Comparison of ENCODE assay signal across 1 cellular context in the genomic region with DNA sequence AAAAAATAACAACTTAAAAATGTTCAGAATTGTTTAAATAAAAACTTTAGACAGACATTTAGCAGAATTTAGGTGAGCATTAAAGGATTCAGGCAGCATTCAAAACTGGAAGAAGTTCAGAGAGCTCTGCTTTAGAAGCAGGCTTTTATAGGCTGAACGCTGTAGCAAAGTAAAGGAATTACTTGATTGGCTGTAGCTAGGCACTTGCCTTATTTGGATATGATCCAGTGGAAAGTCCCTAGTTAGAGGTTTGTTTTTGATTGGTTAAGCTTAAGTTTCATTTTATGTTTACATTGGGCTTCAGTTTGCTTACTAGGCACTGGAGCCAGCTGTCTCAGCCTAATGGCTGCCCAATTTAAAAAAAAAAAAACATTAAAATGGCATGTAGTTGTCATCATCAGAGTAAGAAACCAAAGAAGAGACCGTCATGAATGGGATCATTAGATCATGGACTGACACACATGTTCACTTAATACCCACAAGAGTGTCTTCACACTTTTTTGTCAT.
TF ChIP-seq lines count a peak whose summit lies in the region.

No MANE protein-coding gene starts in this region.

TF ChIP-seq in HepG2, 621 proteins besides CTCF, POLR2A, EP300 and RAD21 (continued from another document):
- TF ChIP-seq, protein P1, sequence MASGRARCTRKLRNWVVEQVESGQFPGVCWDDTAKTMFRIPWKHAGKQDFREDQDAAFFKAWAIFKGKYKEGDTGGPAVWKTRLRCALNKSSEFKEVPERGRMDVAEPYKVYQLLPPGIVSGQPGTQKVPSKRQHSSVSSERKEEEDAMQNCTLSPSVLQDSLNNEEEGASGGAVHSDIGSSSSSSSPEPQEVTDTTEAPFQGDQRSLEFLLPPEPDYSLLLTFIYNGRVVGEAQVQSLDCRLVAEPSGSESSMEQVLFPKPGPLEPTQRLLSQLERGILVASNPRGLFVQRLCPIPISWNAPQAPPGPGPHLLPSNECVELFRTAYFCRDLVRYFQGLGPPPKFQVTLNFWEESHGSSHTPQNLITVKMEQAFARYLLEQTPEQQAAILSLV (CRISPR knock-in tag; IDR thresholded peaks at IDR 0.05; ENCODE audit: borderline replicate concordance) = no peak
- TF ChIP-seq ZNF616 (CRISPR knock-in tag; IDR thresholded peaks at IDR 0.05; ENCODE audit: low read depth) (no peak), XBP1 (CRISPR knock-in tag; IDR thresholded peaks at IDR 0.05) (no peak), EHMT2 (IDR thresholded peaks at IDR 0.05; ENCODE audit: borderline replicate concordance, low read depth, low read length) (peak; percentile 76), ATRX (CRISPR knock-in tag; IDR thresholded peaks at IDR 0.05; ENCODE audit: borderline replicate concordance) (no peak), HES4 (CRISPR knock-in tag; IDR thresholded peaks at IDR 0.05; ENCODE audit: borderline replicate concordance) (no peak), TEAD2 (CRISPR knock-in tag; IDR thresholded peaks at IDR 0.05) (no peak), ZNF264 (CRISPR knock-in tag; IDR thresholded peaks at IDR 0.05) (no peak), ZFYVE20 (CRISPR knock-in tag; IDR thresholded peaks at IDR 0.05; ENCODE audit: borderline replicate concordance, low read depth) (no peak), CC2D1A (CRISPR knock-in tag; IDR thresholded peaks at IDR 0.05) (peak; percentile 90; the same call in 1 of the 2 replicates), ZBTB21 (CRISPR knock-in tag; IDR thresholded peaks at IDR 0.05) (no peak), ZNF839 (CRISPR knock-in tag; IDR thresholded peaks at IDR 0.05; ENCODE audit: borderline replicate concordance) (no peak), DPF2 (CRISPR knock-in tag; IDR thresholded peaks at IDR 0.05; ENCODE audit: borderline replicate concordance, low read depth) (no peak), SOX6 (IDR thresholded peaks at IDR 0.05) (no peak), SOX6 (CRISPR knock-in tag; IDR thresholded peaks at IDR 0.05) (no peak), ONECUT2 (CRISPR knock-in tag; IDR thresholded peaks at IDR 0.05) (no peak), ZNF549 (CRISPR knock-in tag; IDR thresholded peaks at IDR 0.05) (no peak), SP140L (CRISPR knock-in tag; IDR thresholded peaks at IDR 0.05; ENCODE audit: borderline replicate concordance) (no peak), ZZZ3 (CRISPR knock-in tag; IDR thresholded peaks at IDR 0.05; ENCODE audit: borderline replicate concordance) (no peak), NFE2 (CRISPR knock-in tag; IDR thresholded peaks at IDR 0.05) (no peak; the same call in 1 of the 2 replicates), ZNF543 (CRISPR knock-in tag; IDR thresholded peaks at IDR 0.05) (no peak), POLR2G (IDR thresholded peaks at IDR 0.05; ENCODE audit: low read depth, low read length) (0 out of 2 replicates have a peak, but pooled peaks have one; percentile 39), ZNF792 (CRISPR knock-in tag; IDR thresholded peaks at IDR 0.05) (no peak), MZF1 (CRISPR knock-in tag; IDR thresholded peaks at IDR 0.05; ENCODE audit: borderline replicate concordance) (no peak), CREB1 (IDR thresholded peaks at IDR 0.05) (peak; percentile 11; the same call in 1 of the 2 replicates), CREB1 (CRISPR knock-in tag; IDR thresholded peaks at IDR 0.05) (0 out of 2 replicates have a peak, but pooled peaks have one; percentile 13), CCDC6 (CRISPR knock-in tag; IDR thresholded peaks at IDR 0.05) (no peak), MAFK (conservative IDR thresholded peaks at IDR 0.05 in 1 of 2, IDR thresholded peaks at IDR 0.05 in 1 of 2; ENCODE audit: low read length in 2 of 2) (peak; percentile 77 to 80), ZSCAN30 (CRISPR knock-in tag; IDR thresholded peaks at IDR 0.05) (no peak)
- TF ChIP-seq, protein P2, sequence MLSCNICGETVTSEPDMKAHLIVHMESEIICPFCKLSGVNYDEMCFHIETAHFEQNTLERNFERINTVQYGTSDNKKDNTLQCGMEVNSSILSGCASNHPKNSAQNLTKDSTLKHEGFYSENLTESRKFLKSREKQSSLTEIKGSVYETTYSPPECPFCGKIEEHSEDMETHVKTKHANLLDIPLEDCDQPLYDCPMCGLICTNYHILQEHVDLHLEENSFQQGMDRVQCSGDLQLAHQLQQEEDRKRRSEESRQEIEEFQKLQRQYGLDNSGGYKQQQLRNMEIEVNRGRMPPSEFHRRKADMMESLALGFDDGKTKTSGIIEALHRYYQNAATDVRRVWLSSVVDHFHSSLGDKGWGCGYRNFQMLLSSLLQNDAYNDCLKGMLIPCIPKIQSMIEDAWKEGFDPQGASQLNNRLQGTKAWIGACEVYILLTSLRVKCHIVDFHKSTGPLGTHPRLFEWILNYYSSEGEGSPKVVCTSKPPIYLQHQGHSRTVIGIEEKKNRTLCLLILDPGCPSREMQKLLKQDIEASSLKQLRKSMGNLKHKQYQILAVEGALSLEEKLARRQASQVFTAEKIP (CRISPR knock-in tag; IDR thresholded peaks at IDR 0.05; ENCODE audit: borderline replicate concordance) = no peak
- TF ChIP-seq, protein P3, sequence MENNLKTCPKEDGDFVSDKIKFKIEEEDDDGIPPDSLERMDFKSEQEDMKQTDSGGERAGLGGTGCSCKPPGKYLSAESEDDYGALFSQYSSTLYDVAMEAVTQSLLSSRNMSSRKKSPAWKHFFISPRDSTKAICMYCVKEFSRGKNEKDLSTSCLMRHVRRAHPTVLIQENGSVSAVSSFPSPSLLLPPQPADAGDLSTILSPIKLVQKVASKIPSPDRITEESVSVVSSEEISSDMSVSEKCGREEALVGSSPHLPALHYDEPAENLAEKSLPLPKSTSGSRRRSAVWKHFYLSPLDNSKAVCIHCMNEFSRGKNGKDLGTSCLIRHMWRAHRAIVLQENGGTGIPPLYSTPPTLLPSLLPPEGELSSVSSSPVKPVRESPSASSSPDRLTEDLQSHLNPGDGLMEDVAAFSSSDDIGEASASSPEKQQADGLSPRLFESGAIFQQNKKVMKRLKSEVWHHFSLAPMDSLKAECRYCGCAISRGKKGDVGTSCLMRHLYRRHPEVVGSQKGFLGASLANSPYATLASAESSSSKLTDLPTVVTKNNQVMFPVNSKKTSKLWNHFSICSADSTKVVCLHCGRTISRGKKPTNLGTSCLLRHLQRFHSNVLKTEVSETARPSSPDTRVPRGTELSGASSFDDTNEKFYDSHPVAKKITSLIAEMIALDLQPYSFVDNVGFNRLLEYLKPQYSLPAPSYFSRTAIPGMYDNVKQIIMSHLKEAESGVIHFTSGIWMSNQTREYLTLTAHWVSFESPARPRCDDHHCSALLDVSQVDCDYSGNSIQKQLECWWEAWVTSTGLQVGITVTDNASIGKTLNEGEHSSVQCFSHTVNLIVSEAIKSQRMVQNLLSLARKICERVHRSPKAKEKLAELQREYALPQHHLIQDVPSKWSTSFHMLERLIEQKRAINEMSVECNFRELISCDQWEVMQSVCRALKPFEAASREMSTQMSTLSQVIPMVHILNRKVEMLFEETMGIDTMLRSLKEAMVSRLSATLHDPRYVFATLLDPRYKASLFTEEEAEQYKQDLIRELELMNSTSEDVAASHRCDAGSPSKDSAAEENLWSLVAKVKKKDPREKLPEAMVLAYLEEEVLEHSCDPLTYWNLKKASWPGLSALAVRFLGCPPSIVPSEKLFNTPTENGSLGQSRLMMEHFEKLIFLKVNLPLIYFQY (CRISPR knock-in tag; IDR thresholded peaks at IDR 0.05; ENCODE audit: borderline replicate concordance) = 0 out of 2 replicates have a peak, but pooled peaks have one; percentile 44
- TF ChIP-seq, protein P4, sequence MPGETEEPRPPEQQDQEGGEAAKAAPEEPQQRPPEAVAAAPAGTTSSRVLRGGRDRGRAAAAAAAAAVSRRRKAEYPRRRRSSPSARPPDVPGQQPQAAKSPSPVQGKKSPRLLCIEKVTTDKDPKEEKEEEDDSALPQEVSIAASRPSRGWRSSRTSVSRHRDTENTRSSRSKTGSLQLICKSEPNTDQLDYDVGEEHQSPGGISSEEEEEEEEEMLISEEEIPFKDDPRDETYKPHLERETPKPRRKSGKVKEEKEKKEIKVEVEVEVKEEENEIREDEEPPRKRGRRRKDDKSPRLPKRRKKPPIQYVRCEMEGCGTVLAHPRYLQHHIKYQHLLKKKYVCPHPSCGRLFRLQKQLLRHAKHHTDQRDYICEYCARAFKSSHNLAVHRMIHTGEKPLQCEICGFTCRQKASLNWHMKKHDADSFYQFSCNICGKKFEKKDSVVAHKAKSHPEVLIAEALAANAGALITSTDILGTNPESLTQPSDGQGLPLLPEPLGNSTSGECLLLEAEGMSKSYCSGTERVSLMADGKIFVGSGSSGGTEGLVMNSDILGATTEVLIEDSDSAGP (CRISPR knock-in tag; IDR thresholded peaks at IDR 0.05; ENCODE audit: borderline replicate concordance) = no peak
- TF ChIP-seq, protein P5, sequence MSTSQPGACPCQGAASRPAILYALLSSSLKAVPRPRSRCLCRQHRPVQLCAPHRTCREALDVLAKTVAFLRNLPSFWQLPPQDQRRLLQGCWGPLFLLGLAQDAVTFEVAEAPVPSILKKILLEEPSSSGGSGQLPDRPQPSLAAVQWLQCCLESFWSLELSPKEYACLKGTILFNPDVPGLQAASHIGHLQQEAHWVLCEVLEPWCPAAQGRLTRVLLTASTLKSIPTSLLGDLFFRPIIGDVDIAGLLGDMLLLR (CRISPR knock-in tag; IDR thresholded peaks at IDR 0.05) = no peak
- TF ChIP-seq, protein P6, sequence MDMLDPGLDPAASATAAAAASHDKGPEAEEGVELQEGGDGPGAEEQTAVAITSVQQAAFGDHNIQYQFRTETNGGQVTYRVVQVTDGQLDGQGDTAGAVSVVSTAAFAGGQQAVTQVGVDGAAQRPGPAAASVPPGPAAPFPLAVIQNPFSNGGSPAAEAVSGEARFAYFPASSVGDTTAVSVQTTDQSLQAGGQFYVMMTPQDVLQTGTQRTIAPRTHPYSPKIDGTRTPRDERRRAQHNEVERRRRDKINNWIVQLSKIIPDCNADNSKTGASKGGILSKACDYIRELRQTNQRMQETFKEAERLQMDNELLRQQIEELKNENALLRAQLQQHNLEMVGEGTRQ (IDR thresholded peaks at IDR 0.05; ENCODE audit: low read depth, low read length) = no peak
- TF ChIP-seq, protein P6 (CRISPR knock-in tag; IDR thresholded peaks at IDR 0.05; ENCODE audit: borderline replicate concordance) = peak; percentile 90; the same call in 1 of the 2 replicates
- TF ChIP-seq, protein P7, sequence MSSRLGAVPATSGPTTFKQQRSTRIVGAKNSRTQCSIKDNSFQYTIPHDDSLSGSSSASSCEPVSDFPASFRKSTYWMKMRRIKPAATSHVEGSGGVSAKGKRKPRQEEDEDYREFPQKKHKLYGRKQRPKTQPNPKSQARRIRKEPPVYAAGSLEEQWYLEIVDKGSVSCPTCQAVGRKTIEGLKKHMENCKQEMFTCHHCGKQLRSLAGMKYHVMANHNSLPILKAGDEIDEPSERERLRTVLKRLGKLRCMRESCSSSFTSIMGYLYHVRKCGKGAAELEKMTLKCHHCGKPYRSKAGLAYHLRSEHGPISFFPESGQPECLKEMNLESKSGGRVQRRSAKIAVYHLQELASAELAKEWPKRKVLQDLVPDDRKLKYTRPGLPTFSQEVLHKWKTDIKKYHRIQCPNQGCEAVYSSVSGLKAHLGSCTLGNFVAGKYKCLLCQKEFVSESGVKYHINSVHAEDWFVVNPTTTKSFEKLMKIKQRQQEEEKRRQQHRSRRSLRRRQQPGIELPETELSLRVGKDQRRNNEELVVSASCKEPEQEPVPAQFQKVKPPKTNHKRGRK (CRISPR knock-in tag; IDR thresholded peaks at IDR 0.05) = no peak
- TF ChIP-seq, protein P8, sequence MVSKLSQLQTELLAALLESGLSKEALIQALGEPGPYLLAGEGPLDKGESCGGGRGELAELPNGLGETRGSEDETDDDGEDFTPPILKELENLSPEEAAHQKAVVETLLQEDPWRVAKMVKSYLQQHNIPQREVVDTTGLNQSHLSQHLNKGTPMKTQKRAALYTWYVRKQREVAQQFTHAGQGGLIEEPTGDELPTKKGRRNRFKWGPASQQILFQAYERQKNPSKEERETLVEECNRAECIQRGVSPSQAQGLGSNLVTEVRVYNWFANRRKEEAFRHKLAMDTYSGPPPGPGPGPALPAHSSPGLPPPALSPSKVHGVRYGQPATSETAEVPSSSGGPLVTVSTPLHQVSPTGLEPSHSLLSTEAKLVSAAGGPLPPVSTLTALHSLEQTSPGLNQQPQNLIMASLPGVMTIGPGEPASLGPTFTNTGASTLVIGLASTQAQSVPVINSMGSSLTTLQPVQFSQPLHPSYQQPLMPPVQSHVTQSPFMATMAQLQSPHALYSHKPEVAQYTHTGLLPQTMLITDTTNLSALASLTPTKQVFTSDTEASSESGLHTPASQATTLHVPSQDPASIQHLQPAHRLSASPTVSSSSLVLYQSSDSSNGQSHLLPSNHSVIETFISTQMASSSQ (IDR thresholded peaks at IDR 0.05; ENCODE audit: low read depth) = no peak
- TF ChIP-seq, protein P8 (CRISPR knock-in tag; IDR thresholded peaks at IDR 0.05; ENCODE audit: borderline replicate concordance) = no peak
